Comparison of ENCODE assay signal across 16 cellular contexts in the genomic region with DNA sequence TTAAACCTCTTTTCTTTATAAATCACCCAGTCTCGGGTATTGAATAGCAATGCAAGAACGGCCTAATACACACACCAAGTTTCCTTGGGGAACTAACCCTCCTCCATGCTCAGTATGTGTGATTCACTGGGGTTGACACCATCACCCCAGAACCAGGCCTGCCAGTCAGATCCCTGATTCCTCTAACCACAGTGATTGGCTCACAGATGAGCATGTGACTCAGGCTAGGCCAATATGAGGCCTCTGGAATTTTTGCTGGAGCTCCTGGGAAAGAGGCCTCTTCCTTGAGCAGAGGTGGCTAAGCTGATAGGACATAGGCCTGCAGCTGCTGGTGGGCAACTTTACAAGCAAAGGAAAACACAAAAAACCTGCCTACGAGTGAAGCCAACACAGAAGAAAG.
"Had no signal": no experiment of that assay in that cellular context is flagged by ENCODE, and none has a peak within 500 bp of the region (broad histone marks: within the 10 kb centered on the region; RNA-seq: fewer than 3 reads in every experiment).

No MANE protein-coding gene starts in this region.

- H3K4me3 ChIP-seq: adrenal gland, colonic mucosa, skin epidermis, tibial artery had no signal

- FAIRE-seq: endometrium, urothelium cell line had no signal

- DNase-seq: activated CD4-positive, alpha-beta T cell treated with anti-CD3 and anti-CD28 coated beads for 4 hours; activated CD8-positive, alpha-beta T cell treated with anti-CD3 and anti-CD28 coated beads for 36 hours; activated effector memory CD4-positive, alpha-beta T cell treated with anti-CD3 and anti-CD28 coated beads, Interleukin-2, amount 50 U/mL, for 16 hours; activated T-cell treated with anti-CD3 and anti-CD28 coated beads, Interleukin-2, amount 50 U/mL, for 48 hours; colonic mucosa; hypothalamus; nucleus accumbens; stimulated activated CD4-positive, alpha-beta T cell treated with anti-CD3 and anti-CD28 coated beads, Interleukin-15, amount 100 ng/mL, for 24 hours; stimulated activated CD4-positive, alpha-beta T cell treated with anti-CD3 and anti-CD28 coated beads, Interleukin-4, amount 100 ng/mL, for 1 hour; stimulated activated naive B cell treated with anti-CD40 and anti-IgM and Interleukin-4, amounts not matched to agents 10 μg/mL and 1 μg/mL and 100 μg/mL, for 72 hours; tibial artery had no signal

- ATAC-seq: activated CD8-positive, alpha-beta T cell treated with anti-CD3 and anti-CD28 coated beads for 36 hours; esophagus mucosa; stimulated activated naive B cell treated with anti-CD40 and anti-IgM and Interleukin-4, amounts not matched to agents 10 μg/mL and 1 μg/mL and 100 μg/mL, for 72 hours had no signal

- H3K4me1 ChIP-seq: colonic mucosa, tibial artery had no signal

- H3K9me3 ChIP-seq: adrenal gland, colonic mucosa had no signal

- H3K27me3 ChIP-seq: adrenal gland, colonic mucosa had no signal

- H3K36me3 ChIP-seq: adrenal gland, colonic mucosa, tibial artery had no signal

- H3K27ac ChIP-seq: colonic mucosa, tibial artery had no signal
